In genomic region chr1:211331011-211331709, GRCh38 we compare ENCODE assay signal across 16 cellular contexts. TPM values are rescaled to one million over a fixed set of nuclear protein-coding genes. Genes with fewer than 3 reads are reported as not detected.
DNase-seq lines count a peak whose midpoint lies in the region; ATAC-seq lines count a peak whose summit lies in the region.
"Had no signal": no experiment of that assay in that cellular context is flagged by ENCODE, and none has a peak within 500 bp of the region (broad histone marks: within the 10 kb centered on the region; RNA-seq: fewer than 3 reads in every experiment).

No MANE protein-coding gene starts in this region.

- peak overlapping the region; percentile 92 for H3K4me3 Mint-ChIP-seq in activated T-helper 17 cell treated with anti-CD3 and anti-CD28 coated beads, Interleukin-2, amount 50 U/mL, for 72 hours
- H3K4me3 Mint-ChIP-seq: GM23338 had no signal

- no peak overlapping the region for H2AFZ ChIP-seq in GM23248
- H2AFZ ChIP-seq: GM23338, parathyroid adenoma had no signal

- H3K27ac ChIP-seq in GM23248 = no peak overlapping the region
- H3K27ac ChIP-seq: lower lobe of right lung, parathyroid adenoma had no signal

- ATAC-seq in activated T-helper 17 cell treated with anti-CD3 and anti-CD28 coated beads, Interleukin-2, amount 50 U/mL, for 72 hours (replicated peaks) = no peak
- no peak for ATAC-seq in HG02763 (IDR thresholded peaks at IDR 0.05; ENCODE audit: unreplicated experiment)
- ATAC-seq: GM23338, lower lobe of right lung had no signal

- H3K9me3 Mint-ChIP-seq in activated T-helper 17 cell treated with anti-CD3 and anti-CD28 coated beads, Interleukin-2, amount 50 U/mL, for 72 hours = no peaks in the 10 kb centered on the region
- H3K9me3 Mint-ChIP-seq: GM23338 had no signal

- 94 to 100% methylated on average over 3 of the region's 3 CpGs for WGBS in GM23248 (ENCODE audit: low coverage in 1 of 2, low lambda C conversion rate in 2 of 2, missing lambda C conversion rate in 2 of 2), 2 experiments

- H3K4me1 Mint-ChIP-seq in activated T-helper 17 cell treated with anti-CD3 and anti-CD28 coated beads, Interleukin-2, amount 50 U/mL, for 72 hours = peaks cover 68% of the 10 kb centered on the region

- DNase-seq in AG20443 (ENCODE audit: low spot score) (peak; percentile 26), GM23248 (peak; percentile 77), foreskin melanocyte (peak; percentile 21), DMS 273 (lab: John Stamatoyannopoulos, UW; ENCODE audit: unreplicated experiment) (no peak), NCI-H128 (lab: John Stamatoyannopoulos, UW; ENCODE audit: unreplicated experiment) (no peak), NCI-H524 (lab: John Stamatoyannopoulos, UW) (no peak)
- DNase-seq: activated CD4-positive, alpha-beta T cell treated with anti-CD3 and anti-CD28 coated beads, Interleukin-2, amount 50 U/mL, for 48 hours; COR-L47; hippocampal formation; lower lobe of right lung; NCI-H187; stimulated activated naive CD4-positive, alpha-beta T cell treated with Interleukin-2 at 50 U/mL for 16 hours had no signal

- H3F3A ChIP-seq in GM23248 (ENCODE audit: insufficient read depth) = peaks cover 14% of the 10 kb centered on the region; the same call in 1 of the 2 replicates

- H3K4me3 ChIP-seq in GM23248 = no peak overlapping the region
- H3K4me3 ChIP-seq: GM23338, lower lobe of right lung had no signal

- H3K79me2 ChIP-seq in GM23248 (ENCODE audit: insufficient read depth) = peaks cover 52% of the 10 kb centered on the region
- H3K79me2 ChIP-seq: parathyroid adenoma had no signal

- H3K4me2 ChIP-seq in GM23248 (ENCODE audit: unreplicated experiment) = peak overlapping the region; percentile 43
- H3K4me2 ChIP-seq: GM23338 had no signal

- H3K27me3 Mint-ChIP-seq in activated T-helper 17 cell treated with anti-CD3 and anti-CD28 coated beads, Interleukin-2, amount 50 U/mL, for 72 hours = no peaks in the 10 kb centered on the region

- H3K36me3 Mint-ChIP-seq in activated T-helper 17 cell treated with anti-CD3 and anti-CD28 coated beads, Interleukin-2, amount 50 U/mL, for 72 hours (ENCODE audit: low read depth) = peaks cover 44% of the 10 kb centered on the region

- no peak overlapping the region for H3K9ac ChIP-seq in GM23248
- H3K9ac ChIP-seq: parathyroid adenoma had no signal

- H3K9me2 ChIP-seq in GM23248 (ENCODE audit: insufficient read depth) = no peaks in the 10 kb centered on the region

- no peaks in the 10 kb centered on the region for H3K36me3 ChIP-seq in GM23248 (ENCODE audit: low read depth)
- H3K36me3 ChIP-seq: lower lobe of right lung had no signal

- no peaks in the 10 kb centered on the region for H3K9me3 ChIP-seq in GM23248 (ENCODE audit: low read depth)
- H3K9me3 ChIP-seq: lower lobe of right lung had no signal

- H4K20me1 ChIP-seq in GM23248 (ENCODE audit: insufficient read depth) = no peaks in the 10 kb centered on the region

- H3K4me1 ChIP-seq in GM23248 (ENCODE audit: insufficient read depth) = peaks cover 19% of the 10 kb centered on the region; the same call in 1 of the 2 replicates
- H3K4me1 ChIP-seq: parathyroid adenoma had no signal

- H3K27ac Mint-ChIP-seq in activated T-helper 17 cell treated with anti-CD3 and anti-CD28 coated beads, Interleukin-2, amount 50 U/mL, for 72 hours = peak overlapping the region; percentile 84
- H3K27ac Mint-ChIP-seq: GM23338 had no signal

- H3K27me3 ChIP-seq in GM23248 (replicated peaks; ENCODE audit: insufficient read depth) = no peaks in the 10 kb centered on the region

- in situ Hi-C loops in GM23248 (cut with MboI) = no loop called here

RNA-seq across cellular contexts. Expression of gene TRAF5, which starts 4.5 kb away (rescaled TPM):
- total RNA-seq in GM23248 (2014; rRNA removed; shearing (Covaris generic)) = 7.7 and 9.9 TPM in 2 replicates
- 5.7 and 6.3 TPM in 2 replicates for polyA plus RNA-seq in GM23248 (2016; fragmentation: Nextera tagmentation; extraction: Ambion mirVana)
- 10 to 100 TPM; 50.7 to 54.8 TPM for total RNA-seq in activated T-helper 17 cell treated with anti-CD3 and anti-CD28 coated beads, Interleukin-2, amount 50 U/mL, for 72 hours

Comparison
In these comparisons a context has a peak if more than half of its experiments do, and no peak if none do; other contexts are left out.
1. DNase-seq: peak in AG20443 (single experiment), GM23248 (single experiment) and foreskin melanocyte (single experiment); none in DMS 273 (single experiment), NCI-H128 (single experiment) and NCI-H524 (0 of 2).